In genomic region chr1:98794196-98794886, GRCh38 we compare ENCODE assay signal across 8 cellular contexts.
DNase-seq lines count a peak whose midpoint lies in the region; ATAC-seq and TF ChIP-seq lines count a peak whose summit lies in the region.

No MANE protein-coding gene starts in this region.

- BruUV-seq in PC-3 (replicated peaks; lab: Mats Ljungman, UMichigan), result no TSS peak

- H3K36me3 ChIP-seq in PC-3 (ENCODE audit: low read depth, low read length), result no peaks in the 10 kb centered on the region
- H3K36me3 ChIP-seq in prostate gland, result no peaks in the 10 kb centered on the region

- no peak for TF ChIP-seq POLR2A in prostate gland (IDR thresholded peaks at IDR 0.05)

- no peak overlapping the region for H3K27ac ChIP-seq in PC-3 (ENCODE audit: low read length)
- no peak overlapping the region for H3K27ac ChIP-seq in prostate gland

- H3K9me2 ChIP-seq in PC-3 (replicated peaks; ENCODE audit: low read length), result no peaks in the 10 kb centered on the region

- H3F3A ChIP-seq in PC-3 (ENCODE audit: low read length, unreplicated experiment), result no peaks in the 10 kb centered on the region

- H3K9me3 ChIP-seq in PC-3 (ENCODE audit: low read length), result no peaks in the 10 kb centered on the region
- no peaks in the 10 kb centered on the region for H3K9me3 ChIP-seq in prostate gland

- POLR2A ChIA-PET in PC-3 (lab: Charles Lee; ENCODE audit: unreplicated experiment), result no interaction called here

- DNase-seq in GF-D8 (lab: John Stamatoyannopoulos, UW) (peak; percentile 21), HPDE6-E6E7 (ENCODE audit: extremely low spot score) (peak; percentile 55), PC-3 (peak; percentile 88), activated T-helper 1 cell treated with Interleukin-2 at 50 U/mL for 16 hours (ENCODE audit: low read depth) (peak; percentile 16), foreskin melanocyte (peak; percentile 56), prostate gland (ENCODE audit: low spot score) (peak; percentile 7), occipital lobe (lab: John Stamatoyannopoulos, UW) (no peak)

- H3K4me1 ChIP-seq in PC-3 (ENCODE audit: insufficient read depth, low read length) (peaks cover 32% of the 10 kb centered on the region), prostate gland (replicated peaks) (no peaks in the 10 kb centered on the region)

- ATAC-seq in GM21515 (IDR thresholded peaks at IDR 0.05; ENCODE audit: unreplicated experiment), result peak; percentile 96
- peak; percentile 68 for ATAC-seq in PC-3

- no peaks in the 10 kb centered on the region for H4K20me1 ChIP-seq in PC-3 (ENCODE audit: low read length)

- peak overlapping the region; percentile 54 for H3K4me2 ChIP-seq in PC-3 (ENCODE audit: low read length)

- H3K79me2 ChIP-seq in PC-3 (ENCODE audit: low read length), result no peaks in the 10 kb centered on the region

- TF ChIP-seq CTCF in PC-3 (conservative IDR thresholded peaks at IDR 0.05; ENCODE audit: low read depth, low read length), result peak; percentile 91
- peak in 2 of 4 experiments; percentile 26 to 39 for TF ChIP-seq CTCF in prostate gland (IDR thresholded peaks at IDR 0.05)

- H3K27me3 ChIP-seq in PC-3 (ENCODE audit: low read length) (no peaks in the 10 kb centered on the region), prostate gland (replicated peaks; ENCODE audit: insufficient read depth) (no peaks in the 10 kb centered on the region)

- intact Hi-C loops in PC-3 (cut with micrococcal nuclease) (loop anchor here (1.0 to 10.0 kb wide), 4 partner anchors 90 to 687 kb away; no protein-coding TSS in a partner anchor), prostate gland (cut with DNase I) (no loop called here)

- H2AFZ ChIP-seq in PC-3 (ENCODE audit: low read length), result peak overlapping the region; percentile 65

- CTCF ChIA-PET in PC-3 (lab: Charles Lee), result interaction anchor here (0.7 to 1.3 kb wide), 2 partner anchors 90 to 660 kb away, joined by 3 to 6 read pairs; no protein-coding TSS in a partner anchor

- WGBS in prostate gland, result 29% methylated on average over 3 of the region's 3 CpGs

- H3K4me3 ChIP-seq in PC-3 (ENCODE audit: low read length) (no peak overlapping the region), prostate gland (no peak overlapping the region)

- no peak overlapping the region for H3K9ac ChIP-seq in PC-3 (ENCODE audit: low read length)
